ENCODE assay signal across 8 cellular contexts in genomic region chr10:100562008-100562672, GRCh38. TPM values are rescaled to one million over a fixed set of nuclear protein-coding genes. Genes with fewer than 3 reads are reported as not detected.
DNase-seq lines count a peak whose midpoint lies in the region; ATAC-seq and TF ChIP-seq lines count a peak whose summit lies in the region.

No MANE protein-coding gene starts in this region.

- no peaks in the 10 kb centered on the region for H3K9me3 ChIP-seq in neural progenitor cell (ENCODE audit: low read depth)
- H3K9me3 ChIP-seq in subcutaneous abdominal adipose tissue (ENCODE audit: control insufficient read depth in 5 of 5, low read length in 5 of 5) = no peaks in the 10 kb centered on the region

- TF ChIP-seq CTCF in neural progenitor cell (IDR thresholded peaks at IDR 0.05) = peak; percentile 88

- ATAC-seq in HG02623 (IDR thresholded peaks at IDR 0.05; ENCODE audit: unreplicated experiment) = peak; percentile 67

- H3K27ac Mint-ChIP-seq in neural progenitor cell = no peak overlapping the region

- H3K27me3 ChIP-seq in neural progenitor cell (peaks cover 61% of the 10 kb centered on the region), subcutaneous abdominal adipose tissue (ENCODE audit: control insufficient read depth in 5 of 5, insufficient read depth in 4 of 5, low read length in 5 of 5) (peaks cover 35 to 52% (median 43%) of the 10 kb centered on the region in 5 donors)

- peaks cover 10% of the 10 kb centered on the region for H3K27me3 Mint-ChIP-seq in neural progenitor cell (ENCODE audit: insufficient read depth, low read depth)

- H2AFZ ChIP-seq in neural progenitor cell (replicated peaks) = no peak overlapping the region

- no peak overlapping the region for H3K27ac ChIP-seq in neural progenitor cell
- H3K27ac ChIP-seq in subcutaneous abdominal adipose tissue (ENCODE audit: low read depth, low read length) = no peak overlapping the region

- peaks cover 2% of the 10 kb centered on the region for H3K4me1 ChIP-seq in neural progenitor cell
- H3K4me1 ChIP-seq in subcutaneous abdominal adipose tissue (ENCODE audit: control insufficient read depth in 5 of 5, insufficient read depth in 5 of 5, low read length in 5 of 5) = peaks cover 4 to 15% (median 9%) of the 10 kb centered on the region in 5 donors

- no peak overlapping the region for H3K4me2 ChIP-seq in neural progenitor cell

- peak; percentile 88 for DNase-seq in ELF-1 (ENCODE audit: low read depth, low spot score)
- DNase-seq in NOMO-1 (lab: John Stamatoyannopoulos, UW; ENCODE audit: unreplicated experiment in 2 of 2) = peak; percentile 26 to 46
- DNase-seq in activated T-helper 1 cell treated with Interleukin-2 at 50 U/mL for 16 hours (ENCODE audit: low read depth) = peak; percentile 66
- peak; percentile 24 for DNase-seq in fibroblast of peridontal ligament (ENCODE audit: extremely low read depth)
- DNase-seq in neural progenitor cell (ENCODE audit: low spot score) = peak; percentile 88
- DNase-seq in SHP77 (lab: John Stamatoyannopoulos, UW) = no peak

- no peaks in the 10 kb centered on the region for H3K9me3 Mint-ChIP-seq in neural progenitor cell

- H3K4me3 ChIP-seq in neural progenitor cell = no peak overlapping the region
- peak overlapping the region in 3 of 5 donors; percentile 9 to 34 (median 16) for H3K4me3 ChIP-seq in subcutaneous abdominal adipose tissue (ENCODE audit: low read depth in 1 of 5, low read length in 5 of 5)

- H3K36me3 ChIP-seq in neural progenitor cell (no peaks in the 10 kb centered on the region), subcutaneous abdominal adipose tissue (ENCODE audit: control insufficient read depth in 5 of 5, insufficient read depth in 5 of 5, low read length in 5 of 5) (peaks cover 2 to 14% (median 4%) of the 10 kb centered on the region in 5 donors)

- H3K79me2 ChIP-seq in neural progenitor cell (ENCODE audit: low read depth) = no peaks in the 10 kb centered on the region

- H4K20me1 ChIP-seq in neural progenitor cell (ENCODE audit: low read depth) = peaks cover 6% of the 10 kb centered on the region

- no peak overlapping the region for H3K4me3 Mint-ChIP-seq in neural progenitor cell

- H3K9ac ChIP-seq in neural progenitor cell (no peak overlapping the region), subcutaneous abdominal adipose tissue (ENCODE audit: low read length in 5 of 5) (no peak overlapping the region)

- peaks cover 15% of the 10 kb centered on the region for H3K4me1 Mint-ChIP-seq in neural progenitor cell

- peaks cover 4% of the 10 kb centered on the region for H3F3A ChIP-seq in neural progenitor cell (ENCODE audit: low read depth)

- H3K36me3 Mint-ChIP-seq in neural progenitor cell = peaks cover under 1% of the 10 kb centered on the region

RNA-seq across cellular contexts. Expression of gene HIF1AN, which starts 26.4 kb away (rescaled TPM):
- total RNA-seq in neural progenitor cell (ENCODE audit: low replicate concordance) = 24.2 and 26.4 TPM in 2 replicates

RNA-seq across cellular contexts. Expression of gene NDUFB8, which starts 32.5 kb away (rescaled TPM):
- total RNA-seq in neural progenitor cell (ENCODE audit: low replicate concordance) = 124 and 144 TPM in 2 replicates

RNA-seq across cellular contexts. Expression of gene SEC31B, which starts 42.5 kb away (rescaled TPM):
- 8.8 and 11.6 TPM in 2 replicates for total RNA-seq in neural progenitor cell (ENCODE audit: low replicate concordance)

Comparison
In these comparisons a context has a peak if more than half of its experiments do, and no peak if none do; other contexts are left out.
1. DNase-seq: peak in ELF-1 (single experiment), NOMO-1 (2 of 2), activated T-helper 1 cell treated with Interleukin-2 at 50 U/mL for 16 hours (single experiment), fibroblast of peridontal ligament (single experiment) and neural progenitor cell (single experiment); none in SHP77 (0 of 2).